ENCODE assay signal across 1 cellular context in genomic region chr16:85918436-85918835, GRCh38.
TF ChIP-seq lines count a peak whose summit lies in the region.

No MANE protein-coding gene starts in this region.

TF ChIP-seq in IMR-90, 13 proteins besides CTCF, POLR2A, EP300 and RAD21:
- TF ChIP-seq NFE2L2 (IDR thresholded peaks at IDR 0.05; ENCODE audit: low read depth, low read length) = no peak
- no peak for TF ChIP-seq CEBPB (IDR thresholded peaks at IDR 0.05; ENCODE audit: low read depth, low read length)
- no peak for TF ChIP-seq ELK1 (IDR thresholded peaks at IDR 0.05; ENCODE audit: borderline replicate concordance, low read depth, low read length)
- TF ChIP-seq SMC3 (IDR thresholded peaks at IDR 0.05; ENCODE audit: low read depth, low read length) = no peak
- no peak for TF ChIP-seq BHLHE40 (IDR thresholded peaks at IDR 0.05; ENCODE audit: low read depth, low read length)
- no peak for TF ChIP-seq CHD1 (IDR thresholded peaks at IDR 0.05; ENCODE audit: low read depth, low read length)
- TF ChIP-seq MAFK (IDR thresholded peaks at IDR 0.05; ENCODE audit: low read depth, low read length) = no peak
- no peak for TF ChIP-seq FOS (IDR thresholded peaks at IDR 0.05; ENCODE audit: low read depth, low read length)
- no peak for TF ChIP-seq MXI1 (IDR thresholded peaks at IDR 0.05; ENCODE audit: borderline replicate concordance, low read depth, low read length)
- no peak for TF ChIP-seq RFX5 (IDR thresholded peaks at IDR 0.05; ENCODE audit: low read depth, low read length)
- no peak for TF ChIP-seq RCOR1 (IDR thresholded peaks at IDR 0.05; ENCODE audit: insufficient replicate concordance, low read length)
- no peak for TF ChIP-seq USF2 (IDR thresholded peaks at IDR 0.05; ENCODE audit: low read depth, low read length)
